ENCODE assay signal across 8 cellular contexts in the genomic region with DNA sequence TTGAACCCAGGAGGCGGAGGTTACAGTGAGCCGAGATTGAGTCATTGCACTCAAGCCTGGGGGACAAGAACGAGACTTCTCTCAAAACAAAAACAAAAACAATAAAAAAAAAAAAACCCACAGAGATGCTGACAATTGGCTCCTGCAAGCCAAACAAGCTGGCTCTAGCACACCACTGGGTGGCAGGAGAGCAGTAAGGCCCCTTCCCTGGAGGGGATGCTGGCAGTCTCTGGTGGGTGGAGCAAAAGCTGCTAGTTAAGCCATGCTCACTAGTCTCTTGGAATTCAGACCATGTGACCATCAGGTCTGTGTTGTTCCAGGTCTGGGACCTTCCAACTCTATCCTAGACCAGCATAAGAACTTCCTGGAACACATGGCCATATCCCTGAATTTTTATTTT. TPM values are rescaled to one million over a fixed set of nuclear protein-coding genes. Genes with fewer than 3 reads are reported as not detected.
DNase-seq lines count a peak whose midpoint lies in the region; ATAC-seq lines count a peak whose summit lies in the region.

No MANE protein-coding gene starts in this region.

- no peaks in the 10 kb centered on the region for H3K4me1 Mint-ChIP-seq in activated naive CD4-positive, alpha-beta T cell treated with anti-CD3 and anti-CD28 coated beads for 36 hours (ENCODE audit: low read depth)
- peaks cover 7% of the 10 kb centered on the region for H3K4me1 Mint-ChIP-seq in memory B cell

- peak; percentile 20 for DNase-seq in activated naive CD4-positive, alpha-beta T cell treated with anti-CD3 and anti-CD28 coated beads for 36 hours
- DNase-seq in activated naive CD4-positive, alpha-beta T cell (lab: John Stamatoyannopoulos, UW), result no peak
- DNase-seq in NCI-H2171 treated with DMSO at 0.1 percent for 48 hours (lab: John Stamatoyannopoulos, UW) (peak; percentile 69), T47D (ENCODE audit: low read depth in 1 of 2, low spot score in 1 of 2) (peak; percentile 80 to 83), memory B cell (ENCODE audit: low spot score in 2 of 2) (peak in 1 of 2 donors; percentile 11)

- H3K36me3 Mint-ChIP-seq in activated naive CD4-positive, alpha-beta T cell treated with anti-CD3 and anti-CD28 coated beads for 36 hours (ENCODE audit: low read depth), result no peaks in the 10 kb centered on the region
- peaks cover 9% of the 10 kb centered on the region for H3K36me3 Mint-ChIP-seq in memory B cell

- no peak overlapping the region for H3K27ac Mint-ChIP-seq in activated naive CD4-positive, alpha-beta T cell treated with anti-CD3 and anti-CD28 coated beads for 36 hours
- no peak overlapping the region for H3K27ac Mint-ChIP-seq in memory B cell

- H3K9me3 Mint-ChIP-seq in activated naive CD4-positive, alpha-beta T cell treated with anti-CD3 and anti-CD28 coated beads for 36 hours, result no peaks in the 10 kb centered on the region
- H3K9me3 Mint-ChIP-seq in memory B cell, result no peaks in the 10 kb centered on the region

- H3K27me3 Mint-ChIP-seq in activated naive CD4-positive, alpha-beta T cell treated with anti-CD3 and anti-CD28 coated beads for 36 hours (ENCODE audit: low read depth), result no peaks in the 10 kb centered on the region
- H3K27me3 Mint-ChIP-seq in memory B cell, result no peaks in the 10 kb centered on the region

- CTCF ChIA-PET in activated naive CD4-positive, alpha-beta T cell treated with anti-CD3 and anti-CD28 coated beads for 36 hours (lab: Charles Lee), result interaction anchor here (0.6 kb wide), 1 partner anchor 31 kb away, joined by 3 read pairs; no protein-coding TSS in a partner anchor

- intact Hi-C loops in activated naive CD4-positive, alpha-beta T cell treated with anti-CD3 and anti-CD28 coated beads for 36 hours (cut with micrococcal nuclease), result no loop called here

- H3K4me3 Mint-ChIP-seq in activated naive CD4-positive, alpha-beta T cell treated with anti-CD3 and anti-CD28 coated beads for 36 hours, result no peak overlapping the region
- no peak overlapping the region for H3K4me3 Mint-ChIP-seq in memory B cell

- in situ Hi-C loops in T47D (cut with HindIII; ENCODE audit: low pct_unique_long_range_greater_than_20kb, low sequenced_read_pairs), result no loop called here

- ATAC-seq in memory B cell (ENCODE audit: low read depth) (peak; percentile 81), GM19452 (IDR thresholded peaks at IDR 0.05; ENCODE audit: unreplicated experiment) (no peak), GM21723 (IDR thresholded peaks at IDR 0.05; ENCODE audit: unreplicated experiment) (no peak), HG03439 (IDR thresholded peaks at IDR 0.05; ENCODE audit: unreplicated experiment) (no peak)

RNA-seq across cellular contexts. Expression of a gene that starts 18.9 kb away (rescaled TPM):
- total RNA-seq in activated naive CD4-positive, alpha-beta T cell treated with anti-CD3 and anti-CD28 coated beads for 36 hours, result 10 to 100 TPM; 23.0 to 24.7 TPM

RNA-seq across cellular contexts. Expression of a gene that starts 46.5 kb away (rescaled TPM):
- 10 to 100 TPM; 26.1 to 28.2 TPM for total RNA-seq in activated naive CD4-positive, alpha-beta T cell treated with anti-CD3 and anti-CD28 coated beads for 36 hours

Comparison
In these comparisons a context has a peak if more than half of its experiments do, and no peak if none do; other contexts are left out.
1. DNase-seq: peak in activated naive CD4-positive, alpha-beta T cell treated with anti-CD3 and anti-CD28 coated beads for 36 hours (single experiment), NCI-H2171 treated with DMSO at 0.1 percent for 48 hours (single experiment) and T47D (2 of 2); none in activated naive CD4-positive, alpha-beta T cell (0 of 4).